In genomic region chr1:17860812-17861211, GRCh38 we compare ENCODE assay signal across 39 cellular contexts.
"Had no signal": no experiment of that assay in that cellular context is flagged by ENCODE, and none has a peak within 500 bp of the region (broad histone marks: within the 10 kb centered on the region; RNA-seq: fewer than 3 reads in every experiment).

No MANE protein-coding gene starts in this region.

- H3K27me3 Mint-ChIP-seq: activated naive CD4-positive, alpha-beta T cell treated with anti-CD3 and anti-CD28 coated beads, Interleukin-2, amount 10 ng/mL, durations not matched to agents 7 days and 5 days; activated naive CD8-positive, alpha-beta T cell treated with anti-CD3 and anti-CD28 coated beads, Interleukin-2, amount 10 ng/mL, durations not matched to agents 7 days and 5 days; brain had no signal

- H3K9me3 ChIP-seq: adrenal gland, ascending aorta, body of pancreas, breast epithelium had no signal

- FAIRE-seq: astrocyte, bronchial epithelial cell had no signal

- H3K4me1 ChIP-seq: ascending aorta, body of pancreas, breast epithelium had no signal

- H3K27me3 ChIP-seq: adrenal gland, ascending aorta, body of pancreas, brain microvascular endothelial cell, breast epithelium, cardiac muscle cell had no signal

- H3K4me3 Mint-ChIP-seq: activated naive CD4-positive, alpha-beta T cell treated with anti-CD3 and anti-CD28 coated beads for 36 hours; activated naive CD4-positive, alpha-beta T cell treated with anti-CD3 and anti-CD28 coated beads, Interleukin-2, amount 10 ng/mL, durations not matched to agents 7 days and 5 days; activated naive CD4-positive, alpha-beta T cell treated with anti-CD3 and anti-CD28 coated beads, Interleukin-2, amount 50 U/mL, for 24 hours; activated naive CD8-positive, alpha-beta T cell; activated naive CD8-positive, alpha-beta T cell treated with anti-CD3 and anti-CD28 coated beads for 36 hours; activated naive CD8-positive, alpha-beta T cell treated with anti-CD3 and anti-CD28 coated beads, Interleukin-2, amount 10 ng/mL, durations not matched to agents 7 days and 5 days; activated naive CD8-positive, alpha-beta T cell treated with anti-CD3 and anti-CD28 coated beads, Interleukin-2, amount 50 U/mL, for 24 hours; activated T-cell treated with anti-CD3 and anti-CD28 coated beads, Interleukin-2, amount 50 U/mL, for 24 hours; activated T-cell treated with anti-CD3 and anti-CD28 coated beads, Interleukin-2, amount 50 U/mL, for 4 hours; activated T-cell treated with anti-CD3 and anti-CD28 coated beads, Interleukin-2, amount 50 U/mL, for 72 hours; activated T-helper 1 cell treated with anti-CD3 and anti-CD28 coated beads, Interleukin-12 subunit alpha, Interleukin-12 subunit beta, Interleukin-2, Interleukin-4 antibody, amounts not matched to agents 30 ng/mL and 10 ng/mL and 1 ng/mL, durations not matched to agents 14 hours and 24 hours and 36 hours; activated T-helper 17 cell treated with anti-CD3 and anti-CD28 coated beads, Interleukin-2, amount 50 U/mL, for 72 hours; brain; central memory CD8-positive, alpha-beta T cell had no signal

- H3K4me1 Mint-ChIP-seq: activated naive CD4-positive, alpha-beta T cell treated with anti-CD3 and anti-CD28 coated beads, Interleukin-2, amount 10 ng/mL, durations not matched to agents 7 days and 5 days; activated naive CD4-positive, alpha-beta T cell treated with anti-CD3 and anti-CD28 coated beads, Interleukin-2, amount 50 U/mL, for 24 hours; activated naive CD8-positive, alpha-beta T cell treated with anti-CD3 and anti-CD28 coated beads for 36 hours; activated naive CD8-positive, alpha-beta T cell treated with anti-CD3 and anti-CD28 coated beads, Interleukin-2, amount 10 ng/mL, durations not matched to agents 7 days and 5 days; activated naive CD8-positive, alpha-beta T cell treated with anti-CD3 and anti-CD28 coated beads, Interleukin-2, amount 50 U/mL, for 24 hours; activated T-helper 17 cell treated with anti-CD3 and anti-CD28 coated beads, Interleukin-2, amount 50 U/mL, for 72 hours; central memory CD8-positive, alpha-beta T cell had no signal

- H3K4me3 ChIP-seq: adrenal gland, ascending aorta, body of pancreas, breast epithelium, cardiac muscle cell had no signal

- H3K36me3 Mint-ChIP-seq: activated naive CD4-positive, alpha-beta T cell treated with anti-CD3 and anti-CD28 coated beads, Interleukin-2, amount 10 ng/mL, durations not matched to agents 7 days and 5 days; activated naive CD4-positive, alpha-beta T cell treated with anti-CD3 and anti-CD28 coated beads, Interleukin-2, amount 50 U/mL, for 24 hours; activated naive CD4-positive, alpha-beta T cell treated with anti-CD3 and anti-CD28 coated beads, Interleukin-2, amount 50 U/mL, for 72 hours; activated naive CD8-positive, alpha-beta T cell; activated naive CD8-positive, alpha-beta T cell treated with anti-CD3 and anti-CD28 coated beads for 36 hours; activated naive CD8-positive, alpha-beta T cell treated with anti-CD3 and anti-CD28 coated beads, Interleukin-2, amount 10 ng/mL, durations not matched to agents 7 days and 5 days; brain had no signal

- ATAC-seq: activated naive CD4-positive, alpha-beta T cell treated with anti-CD3 and anti-CD28 coated beads, Interleukin-2, amount 50 U/mL, for 72 hours; activated naive CD8-positive, alpha-beta T cell treated with anti-CD3 and anti-CD28 coated beads, Interleukin-2, amount 50 U/mL, for 24 hours; activated T-cell treated with anti-CD3 and anti-CD28 coated beads, Interleukin-2, amount 50 U/mL, for 4 hours; activated T-cell treated with anti-CD3 and anti-CD28 coated beads, Interleukin-2, amount 50 U/mL, for 72 hours; activated T-helper 17 cell treated with anti-CD3 and anti-CD28 coated beads, Interleukin-2, amount 50 U/mL, for 72 hours; body of pancreas had no signal

- H3K27ac ChIP-seq: adrenal gland, ascending aorta, body of pancreas, brain microvascular endothelial cell, breast epithelium, cardiac muscle cell had no signal

- H3K9me3 Mint-ChIP-seq: activated naive CD4-positive, alpha-beta T cell treated with anti-CD3 and anti-CD28 coated beads for 36 hours; activated naive CD4-positive, alpha-beta T cell treated with anti-CD3 and anti-CD28 coated beads, Interleukin-2, amount 10 ng/mL, durations not matched to agents 7 days and 5 days; activated naive CD4-positive, alpha-beta T cell treated with anti-CD3 and anti-CD28 coated beads, Interleukin-2, amount 50 U/mL, for 24 hours; activated naive CD8-positive, alpha-beta T cell treated with anti-CD3 and anti-CD28 coated beads for 36 hours; activated naive CD8-positive, alpha-beta T cell treated with anti-CD3 and anti-CD28 coated beads, Interleukin-2, amount 10 ng/mL, durations not matched to agents 7 days and 5 days; activated naive CD8-positive, alpha-beta T cell treated with anti-CD3 and anti-CD28 coated beads, Interleukin-2, amount 50 U/mL, for 24 hours; activated T-cell treated with anti-CD3 and anti-CD28 coated beads, Interleukin-2, amount 50 U/mL, for 24 hours; activated T-cell treated with anti-CD3 and anti-CD28 coated beads, Interleukin-2, amount 50 U/mL, for 4 hours; activated T-helper 1 cell treated with anti-CD3 and anti-CD28 coated beads, Interleukin-12 subunit alpha, Interleukin-12 subunit beta, Interleukin-2, Interleukin-4 antibody, amounts not matched to agents 30 ng/mL and 10 ng/mL and 1 ng/mL, durations not matched to agents 14 hours and 24 hours and 36 hours; activated T-helper 17 cell treated with anti-CD3 and anti-CD28 coated beads, Interleukin-2, amount 50 U/mL, for 72 hours; activated T-helper 2 cell treated with anti-CD3 and anti-CD28 coated beads, Interferon-gamma antibody, Interleukin-2, Interleukin-4, amounts not matched to agents 10 μg/mL and 5 μg/mL and 100 μg/mL, durations not matched to agents 14 hours and 24 hours and 36 hours; brain; central memory CD8-positive, alpha-beta T cell had no signal

- DNase-seq: activated effector memory CD4-positive, alpha-beta T cell treated with anti-CD3 and anti-CD28 coated beads, Interleukin-2, amount 50 U/mL, for 16 hours; activated effector memory CD4-positive, alpha-beta T cell treated with Interleukin-2 at 50 U/mL for 16 hours; activated gamma-delta T cell; activated gamma-delta T cell treated with Interleukin-2 at 50 U/mL for 16 hours; activated naive CD4-positive, alpha-beta T cell; activated naive CD4-positive, alpha-beta T cell treated with anti-CD3 and anti-CD28 coated beads for 36 hours; activated naive CD4-positive, alpha-beta T cell treated with anti-CD3 and anti-CD28 coated beads, Interleukin-2, amount 10 ng/mL, durations not matched to agents 7 days and 5 days; activated naive CD4-positive, alpha-beta T cell treated with anti-CD3 and anti-CD28 coated beads, Interleukin-2, amount 50 U/mL, for 16 hours; activated naive CD4-positive, alpha-beta T cell treated with Interleukin-2 at 50 U/mL for 16 hours; activated naive CD8-positive, alpha-beta T cell treated with anti-CD3 and anti-CD28 coated beads for 36 hours; activated naive CD8-positive, alpha-beta T cell treated with anti-CD3 and anti-CD28 coated beads, Interleukin-2, amount 10 ng/mL, durations not matched to agents 7 days and 5 days; activated naive CD8-positive, alpha-beta T cell treated with anti-CD3 and anti-CD28 coated beads, Interleukin-2, amount 50 U/mL, for 24 hours; activated T-cell treated with anti-CD3 and anti-CD28 coated beads, Interleukin-2, amount 50 U/mL, for 1 hour; activated T-cell treated with anti-CD3 and anti-CD28 coated beads, Interleukin-2, amount 50 U/mL, for 24 hours; activated T-cell treated with anti-CD3 and anti-CD28 coated beads, Interleukin-2, amount 50 U/mL, for 4 hours; activated T-cell treated with anti-CD3 and anti-CD28 coated beads, Interleukin-2, amount 50 U/mL, for 48 hours; activated T-cell treated with anti-CD3 and anti-CD28 coated beads, Interleukin-2, amount 50 U/mL, for 72 hours; adrenal gland; amniotic stem cell; amygdala; anterior cingulate cortex; body of pancreas; brain microvascular endothelial cell; caudate nucleus; central memory CD4-positive, alpha-beta T cell; cerebellar nuclear complex had no signal

- H3K36me3 ChIP-seq: adrenal gland, ascending aorta, brain microvascular endothelial cell, breast epithelium, cardiac muscle cell had no signal

- H3K27ac Mint-ChIP-seq: activated naive CD4-positive, alpha-beta T cell treated with anti-CD3 and anti-CD28 coated beads for 36 hours; activated naive CD4-positive, alpha-beta T cell treated with anti-CD3 and anti-CD28 coated beads, Interleukin-2, amount 10 ng/mL, durations not matched to agents 7 days and 5 days; activated naive CD4-positive, alpha-beta T cell treated with anti-CD3 and anti-CD28 coated beads, Interleukin-2, amount 50 U/mL, for 24 hours; activated naive CD4-positive, alpha-beta T cell treated with anti-CD3 and anti-CD28 coated beads, Interleukin-2, amount 50 U/mL, for 72 hours; activated naive CD8-positive, alpha-beta T cell; activated naive CD8-positive, alpha-beta T cell treated with anti-CD3 and anti-CD28 coated beads for 36 hours; activated naive CD8-positive, alpha-beta T cell treated with anti-CD3 and anti-CD28 coated beads, Interleukin-2, amount 10 ng/mL, durations not matched to agents 7 days and 5 days; activated naive CD8-positive, alpha-beta T cell treated with anti-CD3 and anti-CD28 coated beads, Interleukin-2, amount 50 U/mL, for 24 hours; activated T-cell treated with anti-CD3 and anti-CD28 coated beads, Interleukin-2, amount 50 U/mL, for 24 hours; activated T-cell treated with anti-CD3 and anti-CD28 coated beads, Interleukin-2, amount 50 U/mL, for 72 hours; activated T-helper 1 cell treated with anti-CD3 and anti-CD28 coated beads, Interleukin-12 subunit alpha, Interleukin-12 subunit beta, Interleukin-2, Interleukin-4 antibody, amounts not matched to agents 30 ng/mL and 10 ng/mL and 1 ng/mL, durations not matched to agents 14 hours and 24 hours and 36 hours; activated T-helper 17 cell treated with anti-CD3 and anti-CD28 coated beads, Interleukin-2, amount 50 U/mL, for 72 hours; activated T-helper 2 cell treated with anti-CD3 and anti-CD28 coated beads, Interferon-gamma antibody, Interleukin-2, Interleukin-4, amounts not matched to agents 10 μg/mL and 5 μg/mL and 100 μg/mL, durations not matched to agents 14 hours and 24 hours and 36 hours had no signal
